3 cellular contexts compared by ENCODE assay signal in genomic region chr5:115842952-115843351, GRCh38.
TF ChIP-seq lines count a peak whose summit lies in the region.

No MANE protein-coding gene starts in this region.

TF ChIP-seq in SK-N-SH, 30 proteins besides CTCF, POLR2A, EP300 and RAD21 (continued from another document):
- TF ChIP-seq ZBTB33 (IDR thresholded peaks at IDR 0.05; ENCODE audit: borderline replicate concordance, low read depth): no peak
- TF ChIP-seq RXRA (IDR thresholded peaks at IDR 0.05; ENCODE audit: borderline replicate concordance, low read depth): no peak
- TF ChIP-seq ELF1 (IDR thresholded peaks at IDR 0.05): no peak
- TF ChIP-seq SIN3A (IDR thresholded peaks at IDR 0.05; ENCODE audit: borderline replicate concordance, low read depth, low read length): no peak
- no peak for TF ChIP-seq USF1 (IDR thresholded peaks at IDR 0.05; ENCODE audit: borderline replicate concordance, low read depth)
- TF ChIP-seq JUND (IDR thresholded peaks at IDR 0.05): no peak
- TF ChIP-seq PBX3 (IDR thresholded peaks at IDR 0.05): no peak
- no peak for TF ChIP-seq RFX5 (IDR thresholded peaks at IDR 0.05; ENCODE audit: low read length)
- no peak for TF ChIP-seq CHD2 (IDR thresholded peaks at IDR 0.05; ENCODE audit: low read length, partially characterized antibody)
- no peak for TF ChIP-seq YY1 (IDR thresholded peaks at IDR 0.05; ENCODE audit: low read depth)
- TF ChIP-seq MEF2A (IDR thresholded peaks at IDR 0.05; ENCODE audit: borderline replicate concordance, low read depth): no peak
- TF ChIP-seq TAF1 (IDR thresholded peaks at IDR 0.05; ENCODE audit: borderline replicate concordance, low read depth, low read length): no peak
- TF ChIP-seq SMC3 (IDR thresholded peaks at IDR 0.05; ENCODE audit: low read depth, low read length): no peak
- TF ChIP-seq NFIC (IDR thresholded peaks at IDR 0.05; ENCODE audit: borderline replicate concordance): no peak
- TF ChIP-seq MAX (IDR thresholded peaks at IDR 0.05; ENCODE audit: low read depth): no peak
- TF ChIP-seq EZH2phosphoT487 (IDR thresholded peaks at IDR 0.05; ENCODE audit: borderline replicate concordance, low read depth): no peak
- TF ChIP-seq MXI1 (IDR thresholded peaks at IDR 0.05; ENCODE audit: low read depth, low read length): no peak

TF ChIP-seq in SK-N-SH treated with all-trans-retinoic acid at 6 μM for 48 hours, 23 proteins besides CTCF, POLR2A, EP300 and RAD21 (continued from another document):
- TF ChIP-seq ZNF8 (CRISPR knock-in tag; IDR thresholded peaks at IDR 0.05): no peak
- no peak for TF ChIP-seq ZNF565 (CRISPR knock-in tag; conservative IDR thresholded peaks at IDR 0.05; ENCODE audit: low read depth)
- no peak for TF ChIP-seq PPARA (CRISPR knock-in tag; IDR thresholded peaks at IDR 0.05; ENCODE audit: borderline replicate concordance)

TF ChIP-seq in WTC11, 78 proteins besides CTCF, POLR2A, EP300 and RAD21 (continued from another document):
- TF ChIP-seq FOXP4 (CRISPR knock-in tag; IDR thresholded peaks at IDR 0.05): no peak
- TF ChIP-seq ZNF425 (CRISPR knock-in tag; conservative IDR thresholded peaks at IDR 0.05): no peak
- no peak for TF ChIP-seq PRDM15 (CRISPR knock-in tag; IDR thresholded peaks at IDR 0.05)
- TF ChIP-seq ZNF671 (CRISPR knock-in tag; IDR thresholded peaks at IDR 0.05): no peak
- TF ChIP-seq NR3C1 (CRISPR knock-in tag; conservative IDR thresholded peaks at IDR 0.05; ENCODE audit: low read depth): no peak
